Comparison of ENCODE assay signal across 8 cellular contexts in genomic region chr16:29290631-29291247, GRCh38.
DNase-seq lines count a peak whose midpoint lies in the region; ATAC-seq, FAIRE-seq and TF ChIP-seq lines count a peak whose summit lies in the region.

No MANE protein-coding gene starts in this region.

- H3K4me1 ChIP-seq in Peyer's patch (peaks cover 0 to 44% (median 2%) of the 10 kb centered on the region in 4 donors), testis (peaks cover 33% of the 10 kb centered on the region)

- no peaks in the 10 kb centered on the region for H3K27me3 Mint-ChIP-seq in osteocyte (ENCODE audit: unreplicated experiment)

- TF ChIP-seq CTCF in Peyer's patch (IDR thresholded peaks at IDR 0.05) (peak in 2 of 6 experiments; percentile 4 to 24), osteocyte (IDR thresholded peaks at IDR 0.05) (no peak), testis (IDR thresholded peaks at IDR 0.05) (no peak)

- no peak overlapping the region for H3K4me3 Mint-ChIP-seq in osteocyte (ENCODE audit: unreplicated experiment)

- ATAC-seq in GM18508 (IDR thresholded peaks at IDR 0.05; ENCODE audit: insufficient read depth, unreplicated experiment), result peak; percentile 54
- peak; percentile 57 for ATAC-seq in HG02970 (IDR thresholded peaks at IDR 0.05; ENCODE audit: low FRiP score, unreplicated experiment)

- TF ChIP-seq POLR2A in Peyer's patch (IDR thresholded peaks at IDR 0.05), result peak; percentile 40 to 67
- TF ChIP-seq POLR2A in testis (IDR thresholded peaks at IDR 0.05), result no peak

- H3K27ac Mint-ChIP-seq in osteocyte (ENCODE audit: unreplicated experiment), result peak overlapping the region; percentile 83

- H3K36me3 ChIP-seq in Peyer's patch, result no peaks in the 10 kb centered on the region
- H3K36me3 ChIP-seq in testis (ENCODE audit: low read depth, missing control alignments), result no peaks in the 10 kb centered on the region

- DNase-seq in Peyer's patch (peak; percentile 69 to 97 (median 97)), frontal cortex (ENCODE audit: low spot score in 2 of 2) (peak; percentile 26 to 74), osteocyte (ENCODE audit: extremely low spot score, unreplicated experiment) (peak; percentile 97), testis (peak; percentile 96), midbrain (lab: John Stamatoyannopoulos, UW) (no peak)
- DNase-seq in activated T-helper 9 cell treated with anti-CD3 and anti-CD28 coated beads, Interleukin-2, amount 50 U/mL, for 16 hours (ENCODE audit: low read depth), result peak; percentile 63

- H3K4me3 ChIP-seq in Peyer's patch (peak overlapping the region in 3 of 4 donors; percentile 15 to 53 (median 47)), testis (no peak overlapping the region)

- H3K9me3 ChIP-seq in Peyer's patch, result no peaks in the 10 kb centered on the region
- no peaks in the 10 kb centered on the region for H3K9me3 ChIP-seq in testis

- H3K27ac ChIP-seq in Peyer's patch, result peak overlapping the region; percentile 7 to 91 (median 56)
- H3K27ac ChIP-seq in testis, result no peak overlapping the region

- FAIRE-seq in frontal cortex (lab: Jason Lieb, UNC), result no peak

- WGBS in testis, 2 donors, result 25 to 43% methylated on average over 5 to 17 of the region's 24 CpGs

- peaks cover 42% of the 10 kb centered on the region for H3K4me1 Mint-ChIP-seq in osteocyte (ENCODE audit: unreplicated experiment)

- H3K9me3 Mint-ChIP-seq in osteocyte (ENCODE audit: unreplicated experiment), result no peaks in the 10 kb centered on the region

- H3K27me3 ChIP-seq in Peyer's patch, result no peaks in the 10 kb centered on the region
- H3K27me3 ChIP-seq in testis, result no peaks in the 10 kb centered on the region

- no peaks in the 10 kb centered on the region for H3K36me3 Mint-ChIP-seq in osteocyte (ENCODE audit: unreplicated experiment)

- intact Hi-C loops in testis (cut with DNase I; ENCODE audit: low total_unique reads), result no loop called here

Comparison
In these comparisons a context has a peak if more than half of its experiments do, and no peak if none do; other contexts are left out.
1. H3K27ac ChIP-seq: peak in Peyer's patch (4 of 4); none in testis (0 of 2).
2. H3K4me3 ChIP-seq: peak in Peyer's patch (3 of 4); none in testis (0 of 2).